ENCODE assay signal across 1 cellular context in genomic region chr22:49618689-49618953, GRCh38.
TF ChIP-seq lines count a peak whose summit lies in the region.

No MANE protein-coding gene starts in this region.

TF ChIP-seq in WTC11, 78 proteins besides CTCF, POLR2A, EP300 and RAD21 (continued from another document):
- TF ChIP-seq FOXP1 (CRISPR knock-in tag; IDR thresholded peaks at IDR 0.05; ENCODE audit: borderline replicate concordance) (no peak), PREB (CRISPR knock-in tag; IDR thresholded peaks at IDR 0.05; ENCODE audit: borderline replicate concordance) (no peak), JAZF1 (CRISPR knock-in tag; IDR thresholded peaks at IDR 0.05) (no peak), E2F4 (CRISPR knock-in tag; IDR thresholded peaks at IDR 0.05; ENCODE audit: borderline replicate concordance, low read depth) (no peak), GTF2I (CRISPR knock-in tag; conservative IDR thresholded peaks at IDR 0.05) (no peak), HMGXB4 (CRISPR knock-in tag; IDR thresholded peaks at IDR 0.05) (no peak), ZMAT4 (CRISPR knock-in tag; IDR thresholded peaks at IDR 0.05) (no peak), ZNF396 (CRISPR knock-in tag; IDR thresholded peaks at IDR 0.05; ENCODE audit: borderline replicate concordance) (no peak), FOXP4 (CRISPR knock-in tag; IDR thresholded peaks at IDR 0.05) (no peak)
